ENCODE assay signal across 27 cellular contexts in genomic region chr13:24287748-24288287, GRCh38. TPM values are rescaled to one million over a fixed set of nuclear protein-coding genes. Genes with fewer than 3 reads are reported as not detected.
"Had no signal": no experiment of that assay in that cellular context is flagged by ENCODE, and none has a peak within 500 bp of the region (broad histone marks: within the 10 kb centered on the region; RNA-seq: fewer than 3 reads in every experiment).

No MANE protein-coding gene starts in this region.

- H3K4me3 Mint-ChIP-seq: activated CD4-positive, alpha-beta memory T cell treated with anti-CD3 and anti-CD28 coated beads for 36 hours; activated naive CD8-positive, alpha-beta T cell treated with anti-CD3 and anti-CD28 coated beads, Interleukin-2, amount 10 ng/mL, durations not matched to agents 7 days and 5 days; central memory CD8-positive, alpha-beta T cell; effector memory CD8-positive, alpha-beta T cell had no signal

- H3K36me3 ChIP-seq: breast epithelium had no signal

- DNase-seq: activated CD4-positive, alpha-beta memory T cell treated with anti-CD3 and anti-CD28 coated beads for 36 hours; activated CD4-positive, alpha-beta T cell treated with anti-CD3 and anti-CD28 coated beads for 48 hours; activated gamma-delta T cell treated with Interleukin-2 at 50 U/mL for 16 hours; activated naive CD8-positive, alpha-beta T cell treated with anti-CD3 and anti-CD28 coated beads, Interleukin-2, amount 10 ng/mL, durations not matched to agents 7 days and 5 days; activated T-cell treated with anti-CD3 and anti-CD28 coated beads for 4 hours; amniotic stem cell; effector memory CD8-positive, alpha-beta T cell; heart left ventricle; left colon; mesenchymal stem cell; mucosa of descending colon; occipital lobe; stimulated activated CD4-positive, alpha-beta T cell treated with anti-CD3 and anti-CD28 coated beads, Interleukin-2, amount 100 ng/mL, for 48 hours; stimulated activated naive CD4-positive, alpha-beta T cell; T1000; testis; trophoblast cell had no signal

- H3K4me1 ChIP-seq: breast epithelium, vagina had no signal

- H3K9me3 ChIP-seq: breast epithelium, heart left ventricle, mucosa of descending colon, testis, vagina had no signal

- ATAC-seq: effector memory CD8-positive, alpha-beta T cell; heart left ventricle; left colon; mucosa of descending colon had no signal

- H3K27ac ChIP-seq: breast epithelium, epithelial cell of prostate, heart left ventricle, testis, vagina had no signal

- H3K9me3 Mint-ChIP-seq: activated CD4-positive, alpha-beta memory T cell treated with anti-CD3 and anti-CD28 coated beads for 36 hours; activated naive CD8-positive, alpha-beta T cell treated with anti-CD3 and anti-CD28 coated beads, Interleukin-2, amount 10 ng/mL, durations not matched to agents 7 days and 5 days; central memory CD8-positive, alpha-beta T cell; effector memory CD8-positive, alpha-beta T cell had no signal

- H3K27me3 ChIP-seq: breast epithelium, heart left ventricle, testis, vagina had no signal

- H3K27ac Mint-ChIP-seq: activated CD4-positive, alpha-beta memory T cell treated with anti-CD3 and anti-CD28 coated beads for 36 hours; activated naive CD8-positive, alpha-beta T cell treated with anti-CD3 and anti-CD28 coated beads, Interleukin-2, amount 10 ng/mL, durations not matched to agents 7 days and 5 days had no signal

- H3K27me3 Mint-ChIP-seq: activated CD4-positive, alpha-beta memory T cell treated with anti-CD3 and anti-CD28 coated beads for 36 hours; activated naive CD8-positive, alpha-beta T cell treated with anti-CD3 and anti-CD28 coated beads, Interleukin-2, amount 10 ng/mL, durations not matched to agents 7 days and 5 days; central memory CD8-positive, alpha-beta T cell; effector memory CD8-positive, alpha-beta T cell had no signal

- H3K4me3 ChIP-seq: breast epithelium, heart left ventricle, mucosa of descending colon, testis, vagina had no signal

RNA-seq across cellular contexts. Expression of gene C1QTNF9, which starts 21.6 kb away (rescaled TPM):
- total RNA-seq: activated CD4-positive, alpha-beta memory T cell treated with anti-CD3 and anti-CD28 coated beads for 36 hours; activated naive CD8-positive, alpha-beta T cell treated with anti-CD3 and anti-CD28 coated beads, Interleukin-2, amount 10 ng/mL, durations not matched to agents 7 days and 5 days; dermis microvascular lymphatic vessel endothelial cell; fibroblast of villous mesenchyme; occipital lobe; renal cortical epithelial cell; T-helper 1 cell treated with Interleukin-12 subunit alpha and Interleukin-12 subunit beta and Interleukin-4 antibody, amounts not matched to agents 30 ng/mL and 1 ng/mL, for 36 hours; vagina had no signal
- polyA plus RNA-seq: keratinocyte, neural cell had no signal
